ENCODE assay signal across 14 cellular contexts in the genomic region with DNA sequence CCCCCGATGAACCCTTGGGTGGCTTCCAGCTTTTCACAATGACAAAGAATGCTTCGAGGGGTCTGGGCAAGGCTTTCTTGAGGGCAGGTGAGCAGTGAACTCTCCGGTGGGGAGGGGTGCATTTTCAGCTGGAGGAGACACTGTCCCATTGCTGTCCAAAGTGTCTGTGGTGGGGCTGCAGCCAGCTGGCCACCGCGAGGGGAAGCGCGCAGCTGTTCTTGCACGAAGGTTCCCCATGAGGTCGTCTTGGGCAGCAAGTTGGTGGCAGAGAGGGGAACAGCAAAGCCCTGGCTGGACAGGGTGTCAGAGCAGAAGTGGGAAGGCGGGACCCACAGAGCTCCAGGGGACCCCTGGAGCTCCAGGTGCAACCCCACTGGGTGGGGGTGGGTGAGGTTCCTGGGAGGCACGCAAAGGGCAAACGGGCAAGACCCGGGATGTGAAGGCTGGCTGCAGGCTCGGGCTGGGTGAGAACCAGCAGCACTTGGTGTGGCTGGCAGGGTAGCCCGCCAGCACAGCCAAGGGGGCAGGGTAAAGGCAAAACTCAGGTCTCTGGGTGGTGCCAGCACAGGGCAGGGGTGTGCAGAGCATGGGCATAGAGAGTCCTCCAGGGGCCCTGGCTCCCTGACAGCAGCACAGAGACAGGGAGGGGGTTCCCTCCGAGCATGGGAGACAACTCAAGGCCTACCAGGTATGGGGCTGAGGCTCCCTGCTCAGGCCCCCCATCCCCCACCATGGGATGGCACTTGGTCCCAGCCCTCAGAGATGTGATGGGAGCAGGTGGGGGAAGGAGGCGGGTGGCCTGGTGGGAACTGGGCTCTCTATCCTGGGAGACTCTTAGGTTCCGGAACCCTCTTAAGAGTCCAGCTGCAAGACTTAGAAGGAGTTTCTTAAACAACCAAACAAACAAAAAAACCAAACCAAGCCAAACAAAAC. TPM values are rescaled to one million over a fixed set of nuclear protein-coding genes. Genes with fewer than 3 reads are reported as not detected.
A peak's percentile ranks its signal among the peaks of the same experiment; 100 is the strongest.
DNase-seq lines count a peak whose midpoint lies in the region; ATAC-seq, FAIRE-seq and TF ChIP-seq lines count a peak whose summit lies in the region.
"Had no signal": no experiment of that assay in that cellular context is flagged by ENCODE, and none has a peak within 500 bp of the region (broad histone marks: within the 10 kb centered on the region; RNA-seq: fewer than 3 reads in every experiment).

No MANE protein-coding gene starts in this region.

- intact Hi-C loops in spleen (cut with DNase I; ENCODE audit: low total_unique reads): no loop called here
- intact Hi-C loops in naive thymus-derived CD4-positive, alpha-beta T cell (cut with micrococcal nuclease): no loop called here

- H3K4me2 ChIP-seq in BLaER1 treated with 17β-estradiol and CSF1 and Interleukin-3, amounts not matched to agents 10 nM and 100 nM: peak overlapping the region in 10 of 11 experiments; percentile 10 to 94 (median 82); a peak in 18 of 22 replicates

- H3K9me3 ChIP-seq in BLaER1 treated with 17β-estradiol and CSF1 and Interleukin-3, amounts not matched to agents 10 nM and 100 nM (replicated peaks in 1 of 11): no peaks in the 10 kb centered on the region
- H3K9me3 ChIP-seq in spleen: no peaks in the 10 kb centered on the region
- H3K9me3 ChIP-seq in naive thymus-derived CD4-positive, alpha-beta T cell (ENCODE audit: control insufficient read depth in 2 of 3, low read length in 3 of 3): no peaks in the 10 kb centered on the region

- H3K27ac Mint-ChIP-seq in naive thymus-derived CD4-positive, alpha-beta T cell: no peak overlapping the region
- H3K27ac Mint-ChIP-seq: CD4-positive, CD25-positive, alpha-beta regulatory T cell had no signal

- peaks cover 20 to 52% (median 47%) of the 10 kb centered on the region in 10 experiments for H3K4me1 ChIP-seq in BLaER1 treated with 17β-estradiol and CSF1 and Interleukin-3, amounts not matched to agents 10 nM and 100 nM
- H3K4me1 ChIP-seq in spleen: peaks cover 0 to 10% (median 0%) of the 10 kb centered on the region in 6 donors
- no peaks in the 10 kb centered on the region for H3K4me1 ChIP-seq in naive thymus-derived CD4-positive, alpha-beta T cell (ENCODE audit: control insufficient read depth in 2 of 2, insufficient read depth in 2 of 2, low read length in 2 of 2)

- peaks cover 0 to 45% (median 18%) of the 10 kb centered on the region in 11 experiments; a peak in 14 of 22 replicates for H4K20me1 ChIP-seq in BLaER1 treated with 17β-estradiol and CSF1 and Interleukin-3, amounts not matched to agents 10 nM and 100 nM

- H3K27me3 ChIP-seq in BLaER1 treated with 17β-estradiol and CSF1 and Interleukin-3, amounts not matched to agents 10 nM and 100 nM: peaks cover 0 to 20% (median 4%) of the 10 kb centered on the region in 11 experiments; a peak in 10 of 22 replicates
- peaks cover 0 to 85% (median 15%) of the 10 kb centered on the region in 7 donors for H3K27me3 ChIP-seq in spleen (replicated peaks in 1 of 7)
- H3K27me3 ChIP-seq in naive thymus-derived CD4-positive, alpha-beta T cell (ENCODE audit: control insufficient read depth in 2 of 2, insufficient read depth in 2 of 2, low read length in 2 of 2): no peaks in the 10 kb centered on the region

- no peak for TF ChIP-seq CTCF in spleen (IDR thresholded peaks at IDR 0.05 in 8 of 11, conservative IDR thresholded peaks at IDR 0.05 in 3 of 11)

- H3K36me3 ChIP-seq in BLaER1 treated with 17β-estradiol and CSF1 and Interleukin-3, amounts not matched to agents 10 nM and 100 nM: no peaks in the 10 kb centered on the region
- H3K36me3 ChIP-seq in spleen: no peaks in the 10 kb centered on the region
- no peaks in the 10 kb centered on the region for H3K36me3 ChIP-seq in naive thymus-derived CD4-positive, alpha-beta T cell (ENCODE audit: control insufficient read depth in 2 of 3, insufficient read depth in 3 of 3, low read length in 3 of 3)

- peaks cover 22 to 36% (median 26%) of the 10 kb centered on the region in 5 donors for H3K27me3 Mint-ChIP-seq in naive thymus-derived CD4-positive, alpha-beta T cell

- no peak overlapping the region for H3K27ac ChIP-seq in BLaER1 treated with 17β-estradiol and CSF1 and Interleukin-3, amounts not matched to agents 10 nM and 100 nM
- no peak overlapping the region for H3K27ac ChIP-seq in spleen
- H3K27ac ChIP-seq in naive thymus-derived CD4-positive, alpha-beta T cell (ENCODE audit: low read depth, low read length): no peak overlapping the region
- H3K27ac ChIP-seq: HL-60 had no signal

- H3K4me3 ChIP-seq in BLaER1 treated with 17β-estradiol and CSF1 and Interleukin-3, amounts not matched to agents 10 nM and 100 nM: no peak overlapping the region
- no peak overlapping the region for H3K4me3 ChIP-seq in spleen
- H3K4me3 ChIP-seq in naive thymus-derived CD4-positive, alpha-beta T cell (ENCODE audit: low read length): no peak overlapping the region
- H3K4me3 ChIP-seq: K562 had no signal

- H3K4me1 Mint-ChIP-seq in naive thymus-derived CD4-positive, alpha-beta T cell: peaks cover 0 to 5% (median 0%) of the 10 kb centered on the region in 7 donors
- H3K4me1 Mint-ChIP-seq: CD4-positive, CD25-positive, alpha-beta regulatory T cell had no signal

- CTCF ChIA-PET in naive thymus-derived CD4-positive, alpha-beta T cell (lab: Charles Lee): interaction anchor here (0.6 kb wide), 1 partner anchor 1755 kb away, joined by 3 read pairs; no protein-coding TSS in a partner anchor

- FAIRE-seq in GM19239 (lab: Jason Lieb, UNC): peak; percentile 44
- FAIRE-seq: H54, K562 had no signal

- no peak for DNase-seq in GM19239 (ENCODE audit: insufficient read length, low spot score)
- peak; percentile 55 for DNase-seq in myocyte (ENCODE audit: low read depth)
- DNase-seq in spleen: peak; percentile 59
- DNase-seq in stimulated activated CD4-positive, alpha-beta T cell treated with anti-CD3 and anti-CD28 coated beads, Interleukin-4, amount 100 ng/mL, for 24 hours: no peak
- no peak for DNase-seq in naive thymus-derived CD4-positive, alpha-beta T cell
- DNase-seq: CD4-positive, CD25-positive, alpha-beta regulatory T cell; DMS 273 treated with DMSO at 0.1 percent for 48 hours had no signal

- H3K9me3 Mint-ChIP-seq in naive thymus-derived CD4-positive, alpha-beta T cell: no peaks in the 10 kb centered on the region

- TF ChIP-seq POLR2A in spleen (IDR thresholded peaks at IDR 0.05): no peak

- no peaks in the 10 kb centered on the region for H3K36me3 Mint-ChIP-seq in naive thymus-derived CD4-positive, alpha-beta T cell
- H3K36me3 Mint-ChIP-seq: CD4-positive, CD25-positive, alpha-beta regulatory T cell had no signal

- 80 to 87% (median 84%) methylated on average over 17 to 18 of the region's 18 CpGs for WGBS in spleen, 5 donors

- H3K4me3 Mint-ChIP-seq in naive thymus-derived CD4-positive, alpha-beta T cell: no peak overlapping the region
- H3K4me3 Mint-ChIP-seq: CD4-positive, CD25-positive, alpha-beta regulatory T cell had no signal

- ATAC-seq in naive thymus-derived CD4-positive, alpha-beta T cell: no peak
- ATAC-seq: K562 had no signal

- no peak overlapping the region for H3K9ac ChIP-seq in BLaER1 treated with 17β-estradiol and CSF1 and Interleukin-3, amounts not matched to agents 10 nM and 100 nM

- POLR2A ChIA-PET in naive thymus-derived CD4-positive, alpha-beta T cell (lab: Charles Lee): no interaction called here

RNA-seq across cellular contexts. Expression of gene TSPAN17, which starts 26.6 kb away (rescaled TPM):
- total RNA-seq in myocyte: 47.9 and 50.0 TPM in 2 replicates
- 70.8 TPM for polyA plus RNA-seq in myocyte (2012)
- total RNA-seq in spleen: 10 to 100 TPM; 18.4 to 36.4 (median 24.1) TPM
- polyA plus RNA-seq in spleen: 10 to 100 TPM; 15.3 to 33.3 (median 22.6) TPM
- total RNA-seq in naive thymus-derived CD4-positive, alpha-beta T cell: 10 to 100 TPM; 16.6 to 47.6 (median 21.1) TPM
- 10 to 100 TPM; 16.5 to 19.3 TPM for polyA plus RNA-seq in naive thymus-derived CD4-positive, alpha-beta T cell

RNA-seq across cellular contexts. Expression of gene EIF4E1B, which starts 43.4 kb away (rescaled TPM):
- total RNA-seq in myocyte: not detected in 2 replicates
- polyA plus RNA-seq in myocyte (2012): not detected
- not detected for total RNA-seq in spleen
- not detected for polyA plus RNA-seq in spleen
- not detected for total RNA-seq in naive thymus-derived CD4-positive, alpha-beta T cell
- not detected for polyA plus RNA-seq in naive thymus-derived CD4-positive, alpha-beta T cell
- total RNA-seq: A673; CD4-positive, CD25-positive, alpha-beta regulatory T cell; Daoy; K562 had no signal
- polyA plus RNA-seq: BJ; CD4-positive, CD25-positive, alpha-beta regulatory T cell; K562 had no signal

RNA-seq across cellular contexts. Expression of gene SNCB, which starts 43.6 kb away (rescaled TPM):
- 0.16 and 1.0 TPM in 2 replicates for total RNA-seq in myocyte
- 0.42 TPM for polyA plus RNA-seq in myocyte (2012)
- not detected for total RNA-seq in spleen
- polyA plus RNA-seq in spleen: under 1 TPM; 0.19 to 0.41 (median 0.33) TPM
- total RNA-seq in naive thymus-derived CD4-positive, alpha-beta T cell: not detected
- polyA plus RNA-seq in naive thymus-derived CD4-positive, alpha-beta T cell: not detected
- total RNA-seq: A673; CD4-positive, CD25-positive, alpha-beta regulatory T cell; K562 had no signal
- polyA plus RNA-seq: BJ; CD4-positive, CD25-positive, alpha-beta regulatory T cell; K562 had no signal

Comparison
In these comparisons a context has a peak if more than half of its experiments do, and no peak if none do; other contexts are left out.
1. DNase-seq: peak in myocyte (single experiment) and spleen (single experiment); none in GM19239 (single experiment), stimulated activated CD4-positive, alpha-beta T cell treated with anti-CD3 and anti-CD28 coated beads, Interleukin-4, amount 100 ng/mL, for 24 hours (single experiment) and naive thymus-derived CD4-positive, alpha-beta T cell (0 of 9).